Comparison of ENCODE assay signal across 8 cellular contexts in the genomic region with DNA sequence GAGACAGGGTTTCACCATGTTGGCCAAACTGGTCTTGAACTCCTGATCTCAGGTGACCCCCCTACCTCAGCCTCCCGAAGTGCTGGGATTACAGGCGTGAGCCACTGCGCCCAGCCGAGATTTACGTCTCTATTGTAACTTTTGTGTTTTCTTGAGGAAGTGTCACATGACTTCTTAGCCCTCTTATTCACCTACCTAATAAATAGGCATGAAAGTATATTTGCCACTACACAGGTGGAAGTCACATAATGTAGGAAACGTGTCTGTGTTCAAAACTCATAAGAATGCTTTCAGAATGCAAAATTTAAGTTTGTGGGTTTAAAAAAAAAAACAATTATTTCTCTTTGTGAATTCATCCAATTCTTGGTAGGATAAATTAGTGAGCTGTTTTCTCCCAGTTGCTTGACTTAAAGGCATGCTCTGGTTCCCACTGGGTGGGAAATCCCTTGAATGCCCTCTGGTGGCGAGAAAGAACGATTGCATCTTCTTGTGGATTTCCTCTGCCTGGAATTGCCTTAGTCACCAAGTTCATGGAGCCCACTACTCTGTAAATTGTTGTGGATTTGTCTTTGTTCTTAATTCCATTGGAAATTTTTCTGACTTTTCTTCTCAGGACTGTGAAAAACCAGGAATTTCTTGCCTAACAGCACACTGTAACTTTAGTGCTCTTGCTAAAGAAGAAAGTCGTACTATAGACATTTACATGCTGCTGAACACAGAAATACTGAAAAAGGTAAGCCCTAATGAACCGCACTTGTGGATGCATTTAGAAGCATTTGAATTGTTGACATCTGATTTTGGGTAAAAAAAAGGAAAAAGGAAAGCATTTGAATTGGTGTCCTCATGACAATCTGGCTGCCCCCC.
DNase-seq lines count a peak whose midpoint lies in the region; ATAC-seq, FAIRE-seq and TF ChIP-seq lines count a peak whose summit lies in the region.

No MANE protein-coding gene starts in this region.

- H3K4me1 ChIP-seq in PC-3 (ENCODE audit: insufficient read depth, low read length) (no peaks in the 10 kb centered on the region), right lobe of liver (no peaks in the 10 kb centered on the region)

- H2AFZ ChIP-seq in PC-3 (ENCODE audit: low read length) = no peak overlapping the region

- 42% methylated on average over 10 of the region's 10 CpGs for WGBS in right lobe of liver (ENCODE audit: insufficient coverage, low coverage, low lambda C conversion rate, missing lambda C conversion rate)

- no peaks in the 10 kb centered on the region for H3K9me3 ChIP-seq in PC-3 (ENCODE audit: low read length)
- H3K9me3 ChIP-seq in right lobe of liver = no peaks in the 10 kb centered on the region

- H3K36me3 ChIP-seq in PC-3 (ENCODE audit: low read depth, low read length) (no peaks in the 10 kb centered on the region), right lobe of liver (peaks cover 0 to 13% (median 0%) of the 10 kb centered on the region in 4 donors)

- peak; percentile 68 for ATAC-seq in GM18511 (IDR thresholded peaks at IDR 0.05; ENCODE audit: unreplicated experiment)
- peak; percentile 93 for ATAC-seq in PC-3
- ATAC-seq in right lobe of liver = peak; percentile 91 to 95 (median 92)
- no peak for ATAC-seq in HG02759 (IDR thresholded peaks at IDR 0.05; ENCODE audit: unreplicated experiment)

- DNase-seq in CD1c-positive myeloid dendritic cell (ENCODE audit: extremely low spot score) = peak; percentile 77
- DNase-seq in KG1 (lab: John Stamatoyannopoulos, UW) = peak; percentile 21
- DNase-seq in PC-3 = peak; percentile 84
- no peak for DNase-seq in coronary artery (ENCODE audit: low spot score)
- DNase-seq in right lobe of liver = no peak
- peak; percentile 73 for DNase-seq in urothelium cell line (ENCODE audit: low spot score)

- no peaks in the 10 kb centered on the region for H4K20me1 ChIP-seq in PC-3 (ENCODE audit: low read length)

- H3K27me3 ChIP-seq in PC-3 (ENCODE audit: low read length) = peaks cover 38% of the 10 kb centered on the region
- no peaks in the 10 kb centered on the region for H3K27me3 ChIP-seq in right lobe of liver

- POLR2A ChIA-PET in PC-3 (lab: Charles Lee; ENCODE audit: unreplicated experiment) = no interaction called here

- no peak overlapping the region for H3K27ac ChIP-seq in PC-3 (ENCODE audit: low read length)
- no peak overlapping the region for H3K27ac ChIP-seq in coronary artery
- no peak overlapping the region for H3K27ac ChIP-seq in right lobe of liver

- TF ChIP-seq CTCF in PC-3 (conservative IDR thresholded peaks at IDR 0.05; ENCODE audit: low read depth, low read length) (peak; percentile 87), coronary artery (IDR thresholded peaks at IDR 0.05) (peak; percentile 64), right lobe of liver (IDR thresholded peaks at IDR 0.05) (peak; percentile 58 to 89 (median 86))

- H3K9me2 ChIP-seq in PC-3 (replicated peaks; ENCODE audit: low read length) = no peaks in the 10 kb centered on the region

- intact Hi-C loops in PC-3 (cut with micrococcal nuclease) = loop anchor here (1.0 to 5.0 kb wide), 3 partner anchors 72 to 1050 kb away; no protein-coding TSS in a partner anchor
- intact Hi-C loops in right lobe of liver (cut with DNase I) = no loop called here

- H3K4me2 ChIP-seq in PC-3 (ENCODE audit: low read length) = no peak overlapping the region

- BruUV-seq in PC-3 (replicated peaks; lab: Mats Ljungman, UMichigan) = no TSS peak

- CTCF ChIA-PET in PC-3 (lab: Charles Lee) = interaction anchor here (0.6 to 1.0 kb wide), 3 partner anchors 73 to 326 kb away, joined by 3 to 4 read pairs (median 4); no protein-coding TSS in a partner anchor

- no peak for FAIRE-seq in urothelium cell line (lab: Jason Lieb, UNC)

- H3K4me3 ChIP-seq in PC-3 (ENCODE audit: low read length) = no peak overlapping the region
- H3K4me3 ChIP-seq in coronary artery = no peak overlapping the region
- no peak overlapping the region for H3K4me3 ChIP-seq in right lobe of liver

- no peak for TF ChIP-seq POLR2A in right lobe of liver (IDR thresholded peaks at IDR 0.05)

- H3F3A ChIP-seq in PC-3 (ENCODE audit: low read length, unreplicated experiment) = no peaks in the 10 kb centered on the region

- H3K79me2 ChIP-seq in PC-3 (ENCODE audit: low read length) = no peaks in the 10 kb centered on the region

- H3K9ac ChIP-seq in PC-3 (ENCODE audit: low read length) = no peak overlapping the region

Comparison
In these comparisons a context has a peak if more than half of its experiments do, and no peak if none do; other contexts are left out.
1. DNase-seq: peak in CD1c-positive myeloid dendritic cell (single experiment), KG1 (single experiment), PC-3 (single experiment) and urothelium cell line (single experiment); none in coronary artery (single experiment) and right lobe of liver (0 of 3).
2. Peak in every context shown above with its lines, with median percentiles within 50 percentile points of each other: CTCF ChIP-seq.